Comparison of ENCODE assay signal across 16 cellular contexts in genomic region chr18:62721837-62722795, GRCh38. TPM values are rescaled to one million over a fixed set of nuclear protein-coding genes. Genes with fewer than 3 reads are reported as not detected.
DNase-seq lines count a peak whose midpoint lies in the region; ATAC-seq and TF ChIP-seq lines count a peak whose summit lies in the region.
"Had no signal": no experiment of that assay in that cellular context is flagged by ENCODE, and none has a peak within 500 bp of the region (broad histone marks: within the 10 kb centered on the region; RNA-seq: fewer than 3 reads in every experiment).

No MANE protein-coding gene starts in this region.

- no peaks in the 10 kb centered on the region for H3K9me3 ChIP-seq in vagina
- H3K9me3 ChIP-seq: suprapubic skin had no signal

- DNase-seq in DMS 273 treated with DMSO at 0.1 percent for 48 hours (lab: John Stamatoyannopoulos, UW) (peak; percentile 46), NCI-H2171 (lab: John Stamatoyannopoulos, UW) (peak; percentile 53), choroid plexus epithelial cell (ENCODE audit: low read depth) (peak; percentile 46), osteocyte (ENCODE audit: extremely low spot score, unreplicated experiment) (no peak), vagina (ENCODE audit: extremely low spot score in 2 of 2) (no peak), MV-4-11 (lab: John Stamatoyannopoulos, UW) (no peak)
- DNase-seq: activated effector memory CD4-positive, alpha-beta T cell treated with Interleukin-2 at 50 U/mL for 16 hours; DMS53; endodermal cell; foreskin melanocyte; NCI-H2081 treated with DMSO at 0.1 percent for 48 hours had no signal

- peak overlapping the region; percentile 95 for H3K27ac Mint-ChIP-seq in osteocyte (ENCODE audit: unreplicated experiment)
- H3K27ac Mint-ChIP-seq: B cell, endodermal cell, progenitor cell of endocrine pancreas had no signal

- H3K36me3 Mint-ChIP-seq in osteocyte (ENCODE audit: unreplicated experiment): peaks cover 2% of the 10 kb centered on the region

- H3K4me3 Mint-ChIP-seq in osteocyte (ENCODE audit: unreplicated experiment): peak overlapping the region; percentile 60
- H3K4me3 Mint-ChIP-seq: B cell, endodermal cell had no signal

- ATAC-seq in HG02970 (IDR thresholded peaks at IDR 0.05; ENCODE audit: low FRiP score, unreplicated experiment) (no peak), GM21528 (IDR thresholded peaks at IDR 0.05; ENCODE audit: low FRiP score, unreplicated experiment) (no peak)

- no peak overlapping the region for H3K4me3 ChIP-seq in choroid plexus epithelial cell (ENCODE audit: low read depth, low read length)
- H3K4me3 ChIP-seq in vagina: no peak overlapping the region
- H3K4me3 ChIP-seq: suprapubic skin had no signal

- TF ChIP-seq CTCF in choroid plexus epithelial cell (conservative IDR thresholded peaks at IDR 0.05; ENCODE audit: low read depth, low read length): no peak
- no peak for TF ChIP-seq CTCF in osteocyte (IDR thresholded peaks at IDR 0.05)
- no peak for TF ChIP-seq CTCF in vagina (IDR thresholded peaks at IDR 0.05)

- H3K27ac ChIP-seq in vagina: no peak overlapping the region
- H3K27ac ChIP-seq: suprapubic skin had no signal

- no peak for TF ChIP-seq POLR2A in vagina (IDR thresholded peaks at IDR 0.05)

- H3K36me3 ChIP-seq in vagina: no peaks in the 10 kb centered on the region
- H3K36me3 ChIP-seq: suprapubic skin had no signal

- H3K4me1 ChIP-seq in vagina: peaks cover 19% of the 10 kb centered on the region

- no peaks in the 10 kb centered on the region for H3K9me3 Mint-ChIP-seq in osteocyte (ENCODE audit: unreplicated experiment)
- H3K9me3 Mint-ChIP-seq: endodermal cell had no signal

- intact Hi-C loops in vagina (cut with DNase I): no loop called here

- H3K4me1 Mint-ChIP-seq in osteocyte (ENCODE audit: unreplicated experiment): peaks cover 66% of the 10 kb centered on the region

- no peaks in the 10 kb centered on the region for H3K27me3 Mint-ChIP-seq in osteocyte (ENCODE audit: unreplicated experiment)
- H3K27me3 Mint-ChIP-seq: B cell, progenitor cell of endocrine pancreas had no signal

- no peaks in the 10 kb centered on the region for H3K27me3 ChIP-seq in vagina
- H3K27me3 ChIP-seq: suprapubic skin had no signal

RNA-seq across cellular contexts. Expression of gene PHLPP1, which starts 6.8 kb away (rescaled TPM):
- total RNA-seq in osteocyte (19.6 and 22.7 TPM in 2 replicates), vagina (20.6 TPM)

Comparison
In these comparisons a context has a peak if more than half of its experiments do, and no peak if none do; other contexts are left out.
1. DNase-seq: peak in DMS 273 treated with DMSO at 0.1 percent for 48 hours (single experiment), NCI-H2171 (single experiment) and choroid plexus epithelial cell (single experiment); none in osteocyte (single experiment), vagina (0 of 2) and MV-4-11 (single experiment).